ENCODE assay signal across 15 cellular contexts in genomic region chr13:51328488-51328887, GRCh38. TPM values are rescaled to one million over a fixed set of nuclear protein-coding genes. Genes with fewer than 3 reads are reported as not detected.
"Had no signal": no experiment of that assay in that cellular context is flagged by ENCODE, and none has a peak within 500 bp of the region (broad histone marks: within the 10 kb centered on the region; RNA-seq: fewer than 3 reads in every experiment).

No MANE protein-coding gene starts in this region.

- H3K9me3 Mint-ChIP-seq: activated CD4-positive, alpha-beta T cell treated with anti-CD3 and anti-CD28 coated beads, Interleukin-2, amount 10 ng/mL, durations not matched to agents 24 days and 14 days; natural killer cell treated with Interleukin-12 subunit alpha and Interleukin-12 subunit beta and Interleukin-15 and Interleukin-18, amount 100 ng/mL, for 72 hours had no signal

- H3K36me3 Mint-ChIP-seq: natural killer cell treated with Interleukin-12 subunit alpha and Interleukin-12 subunit beta and Interleukin-15 and Interleukin-18, amount 100 ng/mL, for 72 hours had no signal

- H3K36me3 ChIP-seq: gastroesophageal sphincter had no signal

- H3K27me3 ChIP-seq: gastroesophageal sphincter had no signal

- H3K4me3 Mint-ChIP-seq: activated CD4-positive, alpha-beta T cell treated with anti-CD3 and anti-CD28 coated beads, Interleukin-2, amount 10 ng/mL, durations not matched to agents 24 days and 14 days; natural killer cell treated with Interleukin-12 subunit alpha and Interleukin-12 subunit beta and Interleukin-15 and Interleukin-18, amount 100 ng/mL, for 72 hours had no signal

- H3K4me1 ChIP-seq: gastroesophageal sphincter had no signal

- H3K27ac Mint-ChIP-seq: activated CD4-positive, alpha-beta T cell treated with anti-CD3 and anti-CD28 coated beads, Interleukin-2, amount 10 ng/mL, durations not matched to agents 24 days and 14 days; natural killer cell treated with Interleukin-12 subunit alpha and Interleukin-12 subunit beta and Interleukin-15 and Interleukin-18, amount 100 ng/mL, for 72 hours had no signal

- H3K27ac ChIP-seq: epithelial cell of prostate, gastroesophageal sphincter had no signal

- DNase-seq: activated CD4-positive, alpha-beta T cell treated with anti-CD3 and anti-CD28 coated beads, Interleukin-2, amount 10 ng/mL, durations not matched to agents 24 days and 14 days; activated naive CD4-positive, alpha-beta T cell treated with Interleukin-2 at 50 U/mL for 16 hours; caudate nucleus; cortex of kidney; effector memory CD4-positive, alpha-beta T cell; stimulated activated CD4-positive, alpha-beta T cell treated with anti-CD3 and anti-CD28 coated beads, Interleukin-2, amount 100 ng/mL, for 48 hours; stimulated activated naive CD4-positive, alpha-beta T cell treated with Interleukin-2 at 50 U/mL for 16 hours; T-helper 1 cell; trophoblast cell had no signal

- H3K27me3 Mint-ChIP-seq: activated CD4-positive, alpha-beta T cell treated with anti-CD3 and anti-CD28 coated beads, Interleukin-2, amount 10 ng/mL, durations not matched to agents 24 days and 14 days had no signal

- H3K4me3 ChIP-seq: gastroesophageal sphincter had no signal

- H3K9me3 ChIP-seq: gastroesophageal sphincter had no signal

RNA-seq across cellular contexts. Expression of gene SERPINE3, which starts 11.0 kb away (rescaled TPM):
- total RNA-seq: activated CD4-positive, alpha-beta T cell treated with anti-CD3 and anti-CD28 coated beads, Interleukin-2, amount 10 ng/mL, durations not matched to agents 24 days and 14 days; lung microvascular endothelial cell; mucosa of gallbladder; natural killer cell treated with Interleukin-12 subunit alpha and Interleukin-12 subunit beta and Interleukin-15 and Interleukin-18, amount 100 ng/mL, for 72 hours; pulmonary artery endothelial cell had no signal
